ENCODE assay signal across 9 cellular contexts in the genomic region with DNA sequence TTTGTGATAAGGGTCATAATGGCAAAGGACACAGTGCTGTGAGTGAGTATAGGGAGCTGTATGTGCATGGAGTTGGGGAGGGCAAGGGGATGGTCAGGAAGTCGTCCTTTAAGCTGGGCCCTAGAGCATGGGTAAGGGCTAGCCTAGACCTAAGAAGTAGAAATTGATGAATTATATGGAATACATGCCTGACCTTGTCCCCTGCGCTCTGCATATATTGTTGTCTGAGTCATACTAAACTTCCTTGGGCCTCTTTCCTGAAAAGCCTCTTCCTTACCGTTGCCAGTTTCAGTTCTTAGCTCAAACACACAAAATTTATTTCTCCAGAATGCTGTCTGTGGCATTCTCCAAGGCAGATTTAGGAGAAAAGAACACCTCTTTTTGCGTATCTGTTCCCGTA. TPM values are rescaled to one million over a fixed set of nuclear protein-coding genes. Genes with fewer than 3 reads are reported as not detected.
DNase-seq lines count a peak whose midpoint lies in the region; ATAC-seq and TF ChIP-seq lines count a peak whose summit lies in the region.
"Had no signal": no experiment of that assay in that cellular context is flagged by ENCODE, and none has a peak within 500 bp of the region (broad histone marks: within the 10 kb centered on the region; RNA-seq: fewer than 3 reads in every experiment).

No MANE protein-coding gene starts in this region.

- no peaks in the 10 kb centered on the region for H3K36me3 Mint-ChIP-seq in activated naive CD4-positive, alpha-beta T cell treated with anti-CD3 and anti-CD28 coated beads for 36 hours (ENCODE audit: low read depth)
- H3K36me3 Mint-ChIP-seq in activated CD8-positive, alpha-beta T cell treated with anti-CD3 and anti-CD28 coated beads, Interleukin-2, amount 10 ng/mL, durations not matched to agents 7 days and 5 days (ENCODE audit: low read depth), result peaks cover 50% of the 10 kb centered on the region

- peaks cover 45 to 50% of the 10 kb centered on the region in 2 donors for H3K4me1 ChIP-seq in thoracic aorta (ENCODE audit: control insufficient read depth in 1 of 2, low read depth in 2 of 2)

- no peaks in the 10 kb centered on the region for H3K27me3 ChIP-seq in thoracic aorta (replicated peaks; ENCODE audit: insufficient read depth)
- H3K27me3 ChIP-seq in WERI-Rb-1 (ENCODE audit: insufficient read depth, low read depth, severe bottlenecking), result no peaks in the 10 kb centered on the region

- no peak overlapping the region for H3K27ac ChIP-seq in thoracic aorta
- H3K27ac ChIP-seq in WERI-Rb-1, result no peak overlapping the region

- H3K36me3 ChIP-seq in thoracic aorta, result no peaks in the 10 kb centered on the region
- peaks cover 11% of the 10 kb centered on the region for H3K36me3 ChIP-seq in WERI-Rb-1

- TF ChIP-seq CTCF in fibroblast of pulmonary artery (IDR thresholded peaks at IDR 0.05; ENCODE audit: low read length, missing control alignments) (no peak), thoracic aorta (IDR thresholded peaks at IDR 0.05) (no peak), WERI-Rb-1 (IDR thresholded peaks at IDR 0.05; ENCODE audit: low read depth, low read length) (no peak)

- no peak for DNase-seq in activated naive CD4-positive, alpha-beta T cell treated with anti-CD3 and anti-CD28 coated beads for 36 hours
- DNase-seq in activated naive CD4-positive, alpha-beta T cell (lab: John Stamatoyannopoulos, UW), result no peak
- DNase-seq in activated CD8-positive, alpha-beta T cell treated with anti-CD3 and anti-CD28 coated beads, Interleukin-2, amount 10 ng/mL, durations not matched to agents 7 days and 5 days, result no peak
- DNase-seq in fibroblast of pulmonary artery (ENCODE audit: low read depth), result peak; percentile 47
- DNase-seq in thoracic aorta (ENCODE audit: low spot score), result no peak
- DNase-seq in WERI-Rb-1, result no peak
- DNase-seq: nucleus accumbens had no signal

- no peak for ATAC-seq in activated CD8-positive, alpha-beta T cell treated with anti-CD3 and anti-CD28 coated beads, Interleukin-2, amount 10 ng/mL, durations not matched to agents 7 days and 5 days
- no peak for ATAC-seq in thoracic aorta (ENCODE audit: insufficient number of reproducible peaks, low FRiP score, low read depth)
- no peak for ATAC-seq in GM18511 (IDR thresholded peaks at IDR 0.05; ENCODE audit: unreplicated experiment)
- no peak for ATAC-seq in GM18873 (IDR thresholded peaks at IDR 0.05; ENCODE audit: low FRiP score, unreplicated experiment)

- peak overlapping the region; percentile 44 for H3K4me3 Mint-ChIP-seq in activated naive CD4-positive, alpha-beta T cell treated with anti-CD3 and anti-CD28 coated beads for 36 hours
- H3K4me3 Mint-ChIP-seq in activated CD8-positive, alpha-beta T cell treated with anti-CD3 and anti-CD28 coated beads, Interleukin-2, amount 10 ng/mL, durations not matched to agents 7 days and 5 days, result peak overlapping the region; percentile 92

- H3K4me3 ChIP-seq in fibroblast of pulmonary artery (replicated peaks; ENCODE audit: low read depth, low read length) (no peak overlapping the region), thoracic aorta (peak overlapping the region; percentile 17), WERI-Rb-1 (ENCODE audit: low read depth, low read length) (no peak overlapping the region)

- intact Hi-C loops in activated naive CD4-positive, alpha-beta T cell treated with anti-CD3 and anti-CD28 coated beads for 36 hours (cut with micrococcal nuclease), result no loop called here

- H3K9me3 ChIP-seq in thoracic aorta (no peaks in the 10 kb centered on the region), WERI-Rb-1 (ENCODE audit: severe bottlenecking) (no peaks in the 10 kb centered on the region)

- no peaks in the 10 kb centered on the region for H3K9me3 Mint-ChIP-seq in activated naive CD4-positive, alpha-beta T cell treated with anti-CD3 and anti-CD28 coated beads for 36 hours
- no peaks in the 10 kb centered on the region for H3K9me3 Mint-ChIP-seq in activated CD8-positive, alpha-beta T cell treated with anti-CD3 and anti-CD28 coated beads, Interleukin-2, amount 10 ng/mL, durations not matched to agents 7 days and 5 days (ENCODE audit: insufficient read depth)

- H3K27me3 Mint-ChIP-seq in activated naive CD4-positive, alpha-beta T cell treated with anti-CD3 and anti-CD28 coated beads for 36 hours (ENCODE audit: low read depth), result no peaks in the 10 kb centered on the region
- H3K27me3 Mint-ChIP-seq in activated CD8-positive, alpha-beta T cell treated with anti-CD3 and anti-CD28 coated beads, Interleukin-2, amount 10 ng/mL, durations not matched to agents 7 days and 5 days (ENCODE audit: low read depth), result no peaks in the 10 kb centered on the region

- peak overlapping the region; percentile 82 for H3K27ac Mint-ChIP-seq in activated naive CD4-positive, alpha-beta T cell treated with anti-CD3 and anti-CD28 coated beads for 36 hours
- H3K27ac Mint-ChIP-seq in activated CD8-positive, alpha-beta T cell treated with anti-CD3 and anti-CD28 coated beads, Interleukin-2, amount 10 ng/mL, durations not matched to agents 7 days and 5 days, result peak overlapping the region; percentile 73

- CTCF ChIA-PET in activated naive CD4-positive, alpha-beta T cell treated with anti-CD3 and anti-CD28 coated beads for 36 hours (lab: Charles Lee), result interaction anchor here (2.1 kb wide), 1 partner anchor 9 kb away, joined by 6 read pairs; no protein-coding TSS in a partner anchor
- CTCF ChIA-PET in activated CD8-positive, alpha-beta T cell treated with anti-CD3 and anti-CD28 coated beads, Interleukin-2, amount 10 ng/mL, durations not matched to agents 7 days and 5 days (lab: Charles Lee), result interaction anchor here (1.2 to 3.5 kb wide), 4 partner anchors 62 to 213 kb away, joined by 3 to 28 read pairs (median 5); no protein-coding TSS in a partner anchor

- H3K4me1 Mint-ChIP-seq in activated naive CD4-positive, alpha-beta T cell treated with anti-CD3 and anti-CD28 coated beads for 36 hours (ENCODE audit: low read depth), result peaks cover 69% of the 10 kb centered on the region
- H3K4me1 Mint-ChIP-seq in activated CD8-positive, alpha-beta T cell treated with anti-CD3 and anti-CD28 coated beads, Interleukin-2, amount 10 ng/mL, durations not matched to agents 7 days and 5 days (ENCODE audit: low read depth), result peaks cover 73% of the 10 kb centered on the region

- POLR2A ChIA-PET in activated CD8-positive, alpha-beta T cell treated with anti-CD3 and anti-CD28 coated beads, Interleukin-2, amount 10 ng/mL, durations not matched to agents 7 days and 5 days (lab: Charles Lee), result interaction anchor here (0.6 to 1.6 kb wide), 4 partner anchors 37 to 128 kb away, joined by 3 to 6 read pairs (median 4); no protein-coding TSS in a partner anchor

RNA-seq across cellular contexts. Expression of gene SNRK, which starts 4.6 kb away (rescaled TPM):
- total RNA-seq in activated naive CD4-positive, alpha-beta T cell treated with anti-CD3 and anti-CD28 coated beads for 36 hours, result 10 to 100 TPM; 21.1 TPM
- total RNA-seq in activated CD8-positive, alpha-beta T cell treated with anti-CD3 and anti-CD28 coated beads, Interleukin-2, amount 10 ng/mL, durations not matched to agents 7 days and 5 days, result 10 to 100 TPM; 55.5 to 55.7 TPM
- 10 to 100 TPM; 26.5 to 82.6 TPM for total RNA-seq in thoracic aorta
